8 cellular contexts compared by ENCODE assay signal in genomic region chr9:27365977-27366376, GRCh38.
DNase-seq lines count a peak whose midpoint lies in the region; ATAC-seq lines count a peak whose summit lies in the region.

No MANE protein-coding gene starts in this region.

- H3K27me3 ChIP-seq in BLaER1: no peaks in the 10 kb centered on the region

- no peaks in the 10 kb centered on the region for H3K27me3 Mint-ChIP-seq in stimulated activated naive B cell treated with anti-CD40 and anti-IgM and Interleukin-4, amounts not matched to agents 10 μg/mL and 1 μg/mL and 100 μg/mL, for 72 hours

- ATAC-seq in GM19438 (IDR thresholded peaks at IDR 0.05; ENCODE audit: low read depth, unreplicated experiment) (peak; percentile 77), HG03378 (IDR thresholded peaks at IDR 0.05; ENCODE audit: unreplicated experiment) (peak; percentile 91)
- ATAC-seq in stimulated activated naive B cell treated with anti-CD40 and anti-IgM and Interleukin-4, amounts not matched to agents 10 μg/mL and 1 μg/mL and 100 μg/mL, for 72 hours (replicated peaks): peak; percentile 85 to 86

- H3K9me3 Mint-ChIP-seq in stimulated activated naive B cell treated with anti-CD40 and anti-IgM and Interleukin-4, amounts not matched to agents 10 μg/mL and 1 μg/mL and 100 μg/mL, for 72 hours: no peaks in the 10 kb centered on the region

- H3K4me2 ChIP-seq in BLaER1: peak overlapping the region; percentile 79

- no peak overlapping the region for H3K4me3 ChIP-seq in BLaER1

- peaks cover 5% of the 10 kb centered on the region; the same call in 1 of the 2 replicates for H3K9me3 ChIP-seq in BLaER1

- 0 out of 2 replicates have a peak, but pooled peaks cover 8% of the 10 kb centered on the region for H4K20me1 ChIP-seq in BLaER1

- no peaks in the 10 kb centered on the region for H3K36me3 Mint-ChIP-seq in stimulated activated naive B cell treated with anti-CD40 and anti-IgM and Interleukin-4, amounts not matched to agents 10 μg/mL and 1 μg/mL and 100 μg/mL, for 72 hours

- H3K36me3 ChIP-seq in BLaER1: no peaks in the 10 kb centered on the region

- peak overlapping the region; percentile 23 to 31 for H3K4me3 Mint-ChIP-seq in stimulated activated naive B cell treated with anti-CD40 and anti-IgM and Interleukin-4, amounts not matched to agents 10 μg/mL and 1 μg/mL and 100 μg/mL, for 72 hours

- peaks cover 50% of the 10 kb centered on the region for H3K4me1 ChIP-seq in BLaER1

- H3K27ac ChIP-seq in BLaER1 (0 out of 2 replicates have a peak overlapping the region, but pooled peaks have one; percentile 4), angular gyrus (ENCODE audit: low read depth, low read length) (peak overlapping the region; percentile 42)

- H3K4me1 Mint-ChIP-seq in stimulated activated naive B cell treated with anti-CD40 and anti-IgM and Interleukin-4, amounts not matched to agents 10 μg/mL and 1 μg/mL and 100 μg/mL, for 72 hours: peaks cover 40 to 69% of the 10 kb centered on the region in 2 donors

- 0 out of 2 replicates have a peak overlapping the region, but pooled peaks have one; percentile 31 for H3K9ac ChIP-seq in BLaER1

- no peak for DNase-seq in stimulated activated naive B cell treated with anti-CD40 and anti-IgM and Interleukin-4, amounts not matched to agents 10 μg/mL and 1 μg/mL and 100 μg/mL, for 72 hours
- no peak for DNase-seq in RKO (ENCODE audit: low spot score)
- no peak for DNase-seq in NCI-H146 treated with DMSO at 0.1 percent for 48 hours (lab: John Stamatoyannopoulos, UW; ENCODE audit: unreplicated experiment)
- DNase-seq in NCI-H128 (lab: John Stamatoyannopoulos, UW; ENCODE audit: unreplicated experiment): no peak

- H3K27ac Mint-ChIP-seq in stimulated activated naive B cell treated with anti-CD40 and anti-IgM and Interleukin-4, amounts not matched to agents 10 μg/mL and 1 μg/mL and 100 μg/mL, for 72 hours: peak overlapping the region; percentile 53
